Comparison of ENCODE assay signal across 1 cellular context in genomic region chr9:91896513-91897121, GRCh38.
TF ChIP-seq lines count a peak whose summit lies in the region.

No MANE protein-coding gene starts in this region.

TF ChIP-seq in K562, 482 proteins besides CTCF, POLR2A, EP300 and RAD21 (continued from another document and continues in another):
- TF ChIP-seq ZMIZ1 (IDR thresholded peaks at IDR 0.05; ENCODE audit: low read depth in 2 of 2, low read length in 2 of 2): no peak
- TF ChIP-seq NFATC3 (IDR thresholded peaks at IDR 0.05): no peak
- TF ChIP-seq ZNF384 (IDR thresholded peaks at IDR 0.05; ENCODE audit: low read depth, low read length): no peak
- no peak for TF ChIP-seq ZNF277 (CRISPR knock-in tag; IDR thresholded peaks at IDR 0.05; ENCODE audit: borderline replicate concordance)
- no peak for TF ChIP-seq IRF1 (CRISPR knock-in tag; IDR thresholded peaks at IDR 0.05; ENCODE audit: borderline replicate concordance)
- no peak for TF ChIP-seq KLF1 (tag; IDR thresholded peaks at IDR 0.05)
- TF ChIP-seq ZNF324 (CRISPR knock-in tag; IDR thresholded peaks at IDR 0.05): no peak
- no peak for TF ChIP-seq SMC3 (conservative IDR thresholded peaks at IDR 0.05; ENCODE audit: insufficient read depth, low read depth, low read length)
- TF ChIP-seq MYC (IDR thresholded peaks at IDR 0.05; ENCODE audit: low read depth, low read length): 0 out of 2 replicates have a peak, but pooled peaks have one; percentile 22
- no peak for TF ChIP-seq MYC (CRISPR knock-in tag; IDR thresholded peaks at IDR 0.05; ENCODE audit: borderline replicate concordance, low read depth)
- no peak for TF ChIP-seq TAF7 (tag; IDR thresholded peaks at IDR 0.05)
- TF ChIP-seq ZNF511 (CRISPR knock-in tag; IDR thresholded peaks at IDR 0.05): no peak
- no peak for TF ChIP-seq MAFF (IDR thresholded peaks at IDR 0.05; ENCODE audit: low read length)
- no peak for TF ChIP-seq ELK1 (CRISPR knock-in tag; IDR thresholded peaks at IDR 0.05)
- no peak for TF ChIP-seq ZSCAN29 (IDR thresholded peaks at IDR 0.05)
- TF ChIP-seq AFF4 (CRISPR knock-in tag; IDR thresholded peaks at IDR 0.05): no peak
- TF ChIP-seq ZNF224 (CRISPR knock-in tag; IDR thresholded peaks at IDR 0.05): no peak
- no peak for TF ChIP-seq ZNF431 (CRISPR knock-in tag; IDR thresholded peaks at IDR 0.05)
- TF ChIP-seq PURB (CRISPR knock-in tag; IDR thresholded peaks at IDR 0.05; ENCODE audit: low read depth): no peak
- peak; percentile 96 for TF ChIP-seq MEIS2 (IDR thresholded peaks at IDR 0.05; ENCODE audit: partially characterized antibody)
- no peak for TF ChIP-seq LEF1 (IDR thresholded peaks at IDR 0.05)
- no peak for TF ChIP-seq CAMTA2 (CRISPR knock-in tag; conservative IDR thresholded peaks at IDR 0.05)
- no peak for TF ChIP-seq SFPQ (IDR thresholded peaks at IDR 0.05; ENCODE audit: low read depth, low read length)
- TF ChIP-seq HDGF (IDR thresholded peaks at IDR 0.05): no peak
- no peak for TF ChIP-seq BRD9 (IDR thresholded peaks at IDR 0.05; ENCODE audit: low read depth, partially characterized antibody)
- TF ChIP-seq MLLT1 (IDR thresholded peaks at IDR 0.05): no peak
- TF ChIP-seq RBM17 (IDR thresholded peaks at IDR 0.05; ENCODE audit: borderline replicate concordance, low read depth, low read length): no peak
- TF ChIP-seq ZNF449 (CRISPR knock-in tag; IDR thresholded peaks at IDR 0.05): no peak
- TF ChIP-seq ZBTB9 (CRISPR knock-in tag; IDR thresholded peaks at IDR 0.05): no peak
- no peak for TF ChIP-seq ZNF780A (CRISPR knock-in tag; IDR thresholded peaks at IDR 0.05)
- no peak for TF ChIP-seq RNF2 (IDR thresholded peaks at IDR 0.05)
- no peak for TF ChIP-seq TCF15 (CRISPR knock-in tag; IDR thresholded peaks at IDR 0.05)
- no peak for TF ChIP-seq GABPA (tag; conservative IDR thresholded peaks at IDR 0.05; ENCODE audit: low read depth)
